ENCODE assay signal across 8 cellular contexts in the genomic region with DNA sequence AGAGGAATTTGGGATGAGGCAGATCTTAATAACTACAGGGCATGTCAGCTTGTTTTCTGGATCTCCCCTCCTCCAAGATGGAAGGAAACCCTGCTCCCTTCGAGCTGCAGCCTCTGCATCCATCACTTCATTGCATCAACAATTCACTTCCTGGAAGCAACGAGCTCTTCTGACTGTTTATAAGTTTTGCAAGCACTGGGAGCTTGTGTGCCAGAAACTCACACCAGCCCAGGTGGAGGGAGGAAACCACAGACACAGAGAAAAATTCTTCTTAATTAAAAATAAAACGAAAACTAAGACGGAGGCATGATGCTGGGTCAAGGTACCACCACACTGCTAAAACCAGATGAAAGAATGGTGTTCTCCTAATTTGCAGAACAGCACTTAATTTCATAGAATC. TPM values are rescaled to one million over a fixed set of nuclear protein-coding genes. Genes with fewer than 3 reads are reported as not detected.
DNase-seq lines count a peak whose midpoint lies in the region; ATAC-seq, FAIRE-seq and TF ChIP-seq lines count a peak whose summit lies in the region.

No MANE protein-coding gene starts in this region.

- H3K9ac ChIP-seq in GM12878 (ENCODE audit: control insufficient read depth, insufficient read depth, low read length) = no peak overlapping the region

- no peak for TF ChIP-seq POLR2A in GM12878 (IDR thresholded peaks at IDR 0.05; ENCODE audit: low read depth, low read length)

- no peak overlapping the region for H2AFZ ChIP-seq in GM12878 (ENCODE audit: control insufficient read depth, low read depth, low read length)

- 4% methylated on average over 4 of the region's 4 CpGs for WGBS in GM12878 (ENCODE audit: insufficient coverage, insufficient replicate concordance, low lambda C conversion rate, missing lambda C conversion rate)

- no peaks in the 10 kb centered on the region for H4K20me1 ChIP-seq in GM12878 (ENCODE audit: control insufficient read depth, insufficient read depth)

- no peak for FAIRE-seq in GM12878 (lab: Jason Lieb, UNC)

- POLR2A ChIA-PET in GM12878 (lab: Charles Lee) = interaction anchor here (0.7 to 1.5 kb wide), 2 partner anchors 16 to 22 kb away, joined by 3 read pairs; no protein-coding TSS in a partner anchor

- H3K4me1 ChIP-seq in GM12878 (ENCODE audit: control insufficient read depth, insufficient read depth, low read length) = peaks cover 19% of the 10 kb centered on the region
- peaks cover 38 to 45% of the 10 kb centered on the region in 2 experiments for H3K4me1 ChIP-seq in neutrophil (ENCODE audit: control insufficient read depth in 1 of 2, insufficient read depth in 1 of 2, low read depth in 1 of 2, low read length in 1 of 2)

- no peak overlapping the region for H3K4me3 ChIP-seq in GM12878
- H3K4me3 ChIP-seq in neutrophil (ENCODE audit: low read depth in 1 of 2, low read length in 1 of 2) = no peak overlapping the region

- no peak for TF ChIP-seq CTCF in GM12878 (IDR thresholded peaks at IDR 0.05 in 2 of 3, conservative IDR thresholded peaks at IDR 0.05 in 1 of 3; ENCODE audit: control insufficient read depth in 2 of 3, extremely low read depth in 1 of 3, insufficient read depth in 1 of 3, low read depth in 3 of 3, low read length in 3 of 3)
- TF ChIP-seq CTCF in neutrophil (IDR thresholded peaks at IDR 0.05) = no peak

- CTCF ChIA-PET in GM12878 (lab: Yijun Ruan, JAX) = interaction anchor here (0.7 to 3.0 kb wide), 5 partner anchors 9 to 236 kb away, joined by 3 to 15 read pairs (median 3); no protein-coding TSS in a partner anchor

- H3K27me3 ChIP-seq in GM12878 (replicated peaks in 1 of 2; ENCODE audit: control insufficient read depth in 2 of 2, insufficient read depth in 2 of 2, low read length in 1 of 2) (no peaks in the 10 kb centered on the region), neutrophil (no peaks in the 10 kb centered on the region)

- peak overlapping the region; percentile 61 for H3K4me2 ChIP-seq in GM12878 (ENCODE audit: control insufficient read depth, insufficient read depth)

- in situ Hi-C loops in GM12878 (cut with MboI) = no loop called here

- SMC1A ChIA-PET in GM12878 (lab: Charles Lee; ENCODE audit: uncharacterized antibody, unreplicated experiment) = interaction anchor here (0.9 to 4.4 kb wide), 7 partner anchors 7 to 100 kb away, joined by 3 to 30 read pairs (median 9); no protein-coding TSS in a partner anchor

- peak; percentile 63 for ATAC-seq in GM18867 (IDR thresholded peaks at IDR 0.05; ENCODE audit: unreplicated experiment)
- ATAC-seq in HG02938 (IDR thresholded peaks at IDR 0.05; ENCODE audit: unreplicated experiment) = peak; percentile 46
- peak; percentile 37 for ATAC-seq in GM12878
- no peak for ATAC-seq in HG03469 (IDR thresholded peaks at IDR 0.05; ENCODE audit: unreplicated experiment)

- RAD21 ChIA-PET in GM12878 (lab: Charles Lee; ENCODE audit: unreplicated experiment) = interaction anchor here (1.0 to 2.6 kb wide), 2 partner anchors 10 to 18 kb away, joined by 5 to 15 read pairs; no protein-coding TSS in a partner anchor

- no peak for TF ChIP-seq RAD21 in GM12878 (IDR thresholded peaks at IDR 0.05; ENCODE audit: insufficient read depth, low read depth, low read length)

- intact Hi-C loops in GM12878 (cut with micrococcal nuclease; ENCODE audit: unreplicated experiment) = no loop called here

- BruUV-seq in GM12878 (replicated peaks; lab: Mats Ljungman, UMichigan) = no TSS peak

- H3K9me3 ChIP-seq in GM12878 (replicated peaks; ENCODE audit: control insufficient read depth, insufficient read depth, low read length) = no peaks in the 10 kb centered on the region
- H3K9me3 ChIP-seq in neutrophil = no peaks in the 10 kb centered on the region

- TF ChIP-seq EP300 in GM12878 (IDR thresholded peaks at IDR 0.05; ENCODE audit: borderline replicate concordance in 1 of 2, control insufficient read depth in 1 of 2, low read depth in 2 of 2, low read length in 2 of 2) = no peak

- H3K79me2 ChIP-seq in GM12878 (ENCODE audit: control insufficient read depth, insufficient read depth, low read length) = peaks cover 2% of the 10 kb centered on the region; the same call in 1 of the 2 replicates

- DNase-seq in GM12878 (ENCODE audit: low read depth, low spot score) (no peak), NCI-H2227 treated with DMSO at 0.1 percent for 48 hours (lab: John Stamatoyannopoulos, UW) (no peak), CD1c-positive myeloid dendritic cell (ENCODE audit: extremely low spot score) (no peak), ecto neural progenitor cell (ENCODE audit: low spot score) (no peak)

- H3K27ac ChIP-seq in GM12878 (ENCODE audit: control insufficient read depth, insufficient read depth) = no peak overlapping the region
- peak overlapping the region; percentile 46 for H3K27ac ChIP-seq in neutrophil

- H3K36me3 ChIP-seq in GM12878 (ENCODE audit: control insufficient read depth in 2 of 2, insufficient read depth in 2 of 2, low read length in 1 of 2) (no peaks in the 10 kb centered on the region), neutrophil (no peaks in the 10 kb centered on the region)

TF ChIP-seq in GM12878, 131 proteins besides CTCF, POLR2A, EP300 and RAD21:
- TF ChIP-seq RUNX3 (IDR thresholded peaks at IDR 0.05; ENCODE audit: low read length) = peak; percentile 44
- TF ChIP-seq, protein P1, sequence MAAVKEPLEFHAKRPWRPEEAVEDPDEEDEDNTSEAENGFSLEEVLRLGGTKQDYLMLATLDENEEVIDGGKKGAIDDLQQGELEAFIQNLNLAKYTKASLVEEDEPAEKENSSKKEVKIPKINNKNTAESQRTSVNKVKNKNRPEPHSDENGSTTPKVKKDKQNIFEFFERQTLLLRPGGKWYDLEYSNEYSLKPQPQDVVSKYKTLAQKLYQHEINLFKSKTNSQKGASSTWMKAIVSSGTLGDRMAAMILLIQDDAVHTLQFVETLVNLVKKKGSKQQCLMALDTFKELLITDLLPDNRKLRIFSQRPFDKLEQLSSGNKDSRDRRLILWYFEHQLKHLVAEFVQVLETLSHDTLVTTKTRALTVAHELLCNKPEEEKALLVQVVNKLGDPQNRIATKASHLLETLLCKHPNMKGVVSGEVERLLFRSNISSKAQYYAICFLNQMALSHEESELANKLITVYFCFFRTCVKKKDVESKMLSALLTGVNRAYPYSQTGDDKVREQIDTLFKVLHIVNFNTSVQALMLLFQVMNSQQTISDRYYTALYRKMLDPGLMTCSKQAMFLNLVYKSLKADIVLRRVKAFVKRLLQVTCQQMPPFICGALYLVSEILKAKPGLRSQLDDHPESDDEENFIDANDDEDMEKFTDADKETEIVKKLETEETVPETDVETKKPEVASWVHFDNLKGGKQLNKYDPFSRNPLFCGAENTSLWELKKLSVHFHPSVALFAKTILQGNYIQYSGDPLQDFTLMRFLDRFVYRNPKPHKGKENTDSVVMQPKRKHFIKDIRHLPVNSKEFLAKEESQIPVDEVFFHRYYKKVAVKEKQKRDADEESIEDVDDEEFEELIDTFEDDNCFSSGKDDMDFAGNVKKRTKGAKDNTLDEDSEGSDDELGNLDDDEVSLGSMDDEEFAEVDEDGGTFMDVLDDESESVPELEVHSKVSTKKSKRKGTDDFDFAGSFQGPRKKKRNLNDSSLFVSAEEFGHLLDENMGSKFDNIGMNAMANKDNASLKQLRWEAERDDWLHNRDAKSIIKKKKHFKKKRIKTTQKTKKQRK (IDR thresholded peaks at IDR 0.05; ENCODE audit: low read depth, low read length) = no peak

RNA-seq across cellular contexts. Expression of a gene that starts 10.6 kb away (rescaled TPM):
- 4.9 and 5.9 TPM in 2 replicates for total RNA-seq in GM12878 (2013; cell fraction: nucleolus; rRNA removed)
- 10.5 and 11.8 TPM in 2 replicates for total RNA-seq in GM12878 (2014; rRNA removed)
- total RNA-seq in GM12878 (2014; rRNA removed; fragmentation: Illumina TruSeq; extraction: Trizol) = 5.8 and 6.5 TPM in 2 replicates
- total RNA-seq in GM12878 (2021) = 11.2 and 12.5 TPM in 2 replicates
- 12.4 TPM for polyA plus RNA-seq in GM12878 (2011; ENCODE audit: low read depth)
- 12.3 and 16.4 TPM in 2 replicates for polyA plus RNA-seq in GM12878 (2011; rRNA removed)
- 17.1 and 18.0 TPM in 2 replicates for polyA plus RNA-seq in GM12878 (2011; cell fraction: cytosol; rRNA removed)
- polyA plus RNA-seq in GM12878 (2011; cell fraction: nucleus; rRNA removed) = 52.5 and 61.5 TPM in 2 replicates
- 8.3 and 10.2 TPM in 2 replicates for polyA plus RNA-seq in GM12878 (2012)
- polyA plus RNA-seq in GM12878 (2014; fragmentation: Illumina TruSeq; extraction: Trizol) = 11.4 and 15.6 TPM in 2 replicates
- 1 to 10 TPM in 1 of 2 experiments, under 1 TPM in 1; 0.84 to 2.5 TPM for polyA plus RNA-seq in GM12878 (2014; fragmentation: Nextera tagmentation; extraction: Ambion mirVana)
- 7.2 and 9.7 TPM in 2 replicates for polyA plus RNA-seq in GM12878 (2014; rRNA removed)
- 1 to 10 TPM; 4.5 to 5.2 TPM for polyA plus RNA-seq in GM12878 (2016; fragmentation: Nextera tagmentation; extraction: Ambion mirVana)
- 44.8 and 51.0 TPM in 2 replicates for polyA minus RNA-seq in GM12878 (2011; rRNA and poly(A)+ RNA removed)
- 13.2 and 15.9 TPM in 2 replicates for polyA minus RNA-seq in GM12878 (2011; cell fraction: cytosol; rRNA and poly(A)+ RNA removed)
- 33.5 and 46.4 TPM in 2 replicates for polyA minus RNA-seq in GM12878 (2011; cell fraction: nucleus; rRNA and poly(A)+ RNA removed)
